9 cellular contexts compared by ENCODE assay signal in the genomic region with DNA sequence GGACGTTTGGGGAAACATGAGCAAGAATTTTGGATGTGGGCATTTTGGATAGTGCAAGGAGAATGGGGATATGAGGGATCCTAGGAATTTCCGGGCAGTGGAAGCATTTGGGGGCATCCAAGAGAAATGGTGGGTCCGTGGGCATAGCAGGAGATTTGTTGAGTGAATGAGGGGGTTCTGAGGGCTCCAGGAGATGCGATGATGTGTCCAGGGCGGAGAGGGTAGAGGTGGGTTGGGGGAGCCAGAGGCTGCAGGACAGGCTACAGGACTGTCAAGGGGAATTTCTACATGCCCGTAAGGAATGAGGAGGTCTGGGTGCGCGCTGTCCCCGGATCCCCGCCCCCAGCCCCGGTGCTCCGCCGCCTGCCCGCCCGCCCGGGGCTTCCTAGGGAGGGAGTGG. TPM values are rescaled to one million over a fixed set of nuclear protein-coding genes. Genes with fewer than 3 reads are reported as not detected.
DNase-seq lines count a peak whose midpoint lies in the region; ATAC-seq, FAIRE-seq and TF ChIP-seq lines count a peak whose summit lies in the region.
"Had no signal": no experiment of that assay in that cellular context is flagged by ENCODE, and none has a peak within 500 bp of the region (broad histone marks: within the 10 kb centered on the region; RNA-seq: fewer than 3 reads in every experiment).

No MANE protein-coding gene starts in this region.

- peaks cover 17% of the 10 kb centered on the region for H3K4me1 Mint-ChIP-seq in activated CD8-positive, alpha-beta T cell treated with anti-CD3 and anti-CD28 coated beads for 36 hours (ENCODE audit: low read depth)

- peaks cover 3% of the 10 kb centered on the region for H3K36me3 Mint-ChIP-seq in activated CD8-positive, alpha-beta T cell treated with anti-CD3 and anti-CD28 coated beads for 36 hours (ENCODE audit: low read depth)

- H3K4me1 ChIP-seq in GM23248 (ENCODE audit: insufficient read depth) (peaks cover 13% of the 10 kb centered on the region; the same call in 1 of the 2 replicates), subcutaneous abdominal adipose tissue (ENCODE audit: control insufficient read depth in 5 of 5, insufficient read depth in 5 of 5, low read length in 5 of 5) (peaks cover 9 to 35% (median 33%) of the 10 kb centered on the region in 5 donors)

- POLR2A ChIA-PET in AG04450 (lab: Yijun Ruan, JAX): no interaction called here
- POLR2A ChIA-PET in activated CD8-positive, alpha-beta T cell treated with anti-CD3 and anti-CD28 coated beads for 36 hours (lab: Charles Lee): no interaction called here

- H3K9me3 ChIP-seq in AG04450 (ENCODE audit: control insufficient read depth, insufficient read depth, low read length) (no peaks in the 10 kb centered on the region), GM23248 (ENCODE audit: low read depth) (no peaks in the 10 kb centered on the region), subcutaneous abdominal adipose tissue (ENCODE audit: control insufficient read depth in 5 of 5, low read length in 5 of 5) (no peaks in the 10 kb centered on the region)

- peak overlapping the region; percentile 84 for H3K9ac ChIP-seq in GM23248
- peak overlapping the region; percentile 69 to 81 (median 74) for H3K9ac ChIP-seq in subcutaneous abdominal adipose tissue (ENCODE audit: low read length in 5 of 5)

- H3K9me2 ChIP-seq in GM23248 (ENCODE audit: insufficient read depth): no peaks in the 10 kb centered on the region

- intact Hi-C loops in activated CD8-positive, alpha-beta T cell treated with anti-CD3 and anti-CD28 coated beads for 36 hours (cut with micrococcal nuclease): no loop called here

- WGBS in GM23248 (ENCODE audit: low coverage in 1 of 2, low lambda C conversion rate in 2 of 2, missing lambda C conversion rate in 2 of 2), 2 experiments: 1 to 2% methylated on average over 5 to 13 of the region's 16 CpGs

- H3K27ac Mint-ChIP-seq in activated CD8-positive, alpha-beta T cell treated with anti-CD3 and anti-CD28 coated beads for 36 hours: peak overlapping the region; percentile 43

- peak overlapping the region; percentile 88 for H2AFZ ChIP-seq in GM23248

- no peaks in the 10 kb centered on the region for H3K9me3 Mint-ChIP-seq in activated CD8-positive, alpha-beta T cell treated with anti-CD3 and anti-CD28 coated beads for 36 hours

- H3K27me3 Mint-ChIP-seq in activated CD8-positive, alpha-beta T cell treated with anti-CD3 and anti-CD28 coated beads for 36 hours: peaks cover 6% of the 10 kb centered on the region

- no peak for ATAC-seq in activated CD8-positive, alpha-beta T cell treated with anti-CD3 and anti-CD28 coated beads for 36 hours

- H3K4me3 ChIP-seq in AG04450 (ENCODE audit: low read depth, low read length) (peak overlapping the region; percentile 78), GM23248 (peak overlapping the region; percentile 88), subcutaneous abdominal adipose tissue (ENCODE audit: low read depth in 1 of 5, low read length in 5 of 5) (peak overlapping the region; percentile 75 to 83 (median 76))

- TF ChIP-seq CTCF in AG04450 (IDR thresholded peaks at IDR 0.05; ENCODE audit: low read depth, low read length) (no peak), D721Med (IDR thresholded peaks at IDR 0.05; ENCODE audit: insufficient read depth, missing control alignments) (no peak)
- TF ChIP-seq CTCF in activated CD8-positive, alpha-beta T cell treated with anti-CD3 and anti-CD28 coated beads for 36 hours (IDR thresholded peaks at IDR 0.05): no peak

- H3K27ac ChIP-seq in AG04450 (ENCODE audit: low read depth, low read length): no peak overlapping the region
- H3K27ac ChIP-seq in GM23248: no peak overlapping the region
- H3K27ac ChIP-seq in subcutaneous abdominal adipose tissue (ENCODE audit: low read depth, low read length): peak overlapping the region; percentile 30

- H3K4me2 ChIP-seq in GM23248 (ENCODE audit: unreplicated experiment): peak overlapping the region; percentile 97

- H3F3A ChIP-seq in GM23248 (ENCODE audit: insufficient read depth): no peaks in the 10 kb centered on the region

- H3K27me3 ChIP-seq in AG04450 (ENCODE audit: control insufficient read depth, insufficient read depth, low read length): no peaks in the 10 kb centered on the region
- no peaks in the 10 kb centered on the region for H3K27me3 ChIP-seq in GM23248 (replicated peaks; ENCODE audit: insufficient read depth)
- no peaks in the 10 kb centered on the region for H3K27me3 ChIP-seq in subcutaneous abdominal adipose tissue (ENCODE audit: control insufficient read depth in 5 of 5, insufficient read depth in 4 of 5, low read length in 5 of 5)

- in situ Hi-C loops in GM23248 (cut with MboI): no loop called here

- H3K79me2 ChIP-seq in GM23248 (ENCODE audit: insufficient read depth): peaks cover 7% of the 10 kb centered on the region; the same call in 1 of the 2 replicates

- DNase-seq in AG04450 (ENCODE audit: low read depth, low spot score): no peak
- peak; percentile 11 for DNase-seq in GM23248
- DNase-seq in activated CD8-positive, alpha-beta T cell treated with anti-CD3 and anti-CD28 coated beads for 36 hours: no peak
- peak; percentile 50 for DNase-seq in iPS-NIHi7 (ENCODE audit: extremely low spot score)
- DNase-seq in NCI-H82 (lab: John Stamatoyannopoulos, UW): no peak
- no peak for DNase-seq in D721Med (ENCODE audit: insufficient read length, low spot score)
- no peak for DNase-seq in RPMI8226

- CTCF ChIA-PET in AG04450 (lab: Charles Lee): interaction anchor here (0.6 to 0.7 kb wide), 6 partner anchors 10 to 383 kb away, joined by 3 to 9 read pairs (median 4); a partner anchor contains a TSS
- CTCF ChIA-PET in activated CD8-positive, alpha-beta T cell treated with anti-CD3 and anti-CD28 coated beads for 36 hours (lab: Charles Lee): interaction anchor here (0.6 to 12.8 kb wide), 3 partner anchors 49 to 267 kb away, joined by 3 to 214 read pairs (median 3); a partner anchor contains a TSS

- H3K4me3 Mint-ChIP-seq in activated CD8-positive, alpha-beta T cell treated with anti-CD3 and anti-CD28 coated beads for 36 hours: peak overlapping the region; percentile 88

- FAIRE-seq in D721Med (lab: Jason Lieb, UNC): no peak

- peaks cover 6% of the 10 kb centered on the region; the same call in 1 of the 2 replicates for H3K36me3 ChIP-seq in GM23248 (ENCODE audit: low read depth)
- H3K36me3 ChIP-seq in subcutaneous abdominal adipose tissue (ENCODE audit: control insufficient read depth in 5 of 5, insufficient read depth in 5 of 5, low read length in 5 of 5): peaks cover 3 to 27% (median 24%) of the 10 kb centered on the region in 5 donors

- H4K20me1 ChIP-seq in GM23248 (ENCODE audit: insufficient read depth): no peaks in the 10 kb centered on the region

RNA-seq across cellular contexts. Expression of a gene that starts 0.4 kb away (rescaled TPM):
- polyA plus RNA-seq in AG04450 (2011; rRNA removed): 2.2 and 2.6 TPM in 2 replicates
- polyA minus RNA-seq in AG04450 (2011; rRNA and poly(A)+ RNA removed): 3.1 and 3.4 TPM in 2 replicates
- total RNA-seq in GM23248 (2014; rRNA removed; shearing (Covaris generic)): 3.0 and 3.4 TPM in 2 replicates
- 1.7 and 2.5 TPM in 2 replicates for polyA plus RNA-seq in GM23248 (2016; fragmentation: Nextera tagmentation; extraction: Ambion mirVana)
- 1 to 10 TPM; 3.2 to 4.1 TPM for total RNA-seq in activated CD8-positive, alpha-beta T cell treated with anti-CD3 and anti-CD28 coated beads for 36 hours

RNA-seq across cellular contexts. Expression of a gene that starts 1.2 kb away (rescaled TPM):
- 0.12 TPM in 1 of 2 replicates, not detected in the other for polyA plus RNA-seq in AG04450 (2011; rRNA removed)
- not detected in 2 replicates for polyA minus RNA-seq in AG04450 (2011; rRNA and poly(A)+ RNA removed)
- 2.1 TPM in 1 of 2 replicates, not detected in the other for total RNA-seq in GM23248 (2014; rRNA removed; shearing (Covaris generic))
- polyA plus RNA-seq in GM23248 (2016; fragmentation: Nextera tagmentation; extraction: Ambion mirVana): not detected in 2 replicates
- not detected for total RNA-seq in activated CD8-positive, alpha-beta T cell treated with anti-CD3 and anti-CD28 coated beads for 36 hours

RNA-seq across cellular contexts. Expression of a gene that starts 8.2 kb away (rescaled TPM):
- polyA plus RNA-seq in AG04450 (2011; rRNA removed) (165 and 192 TPM in 2 replicates), GM23248 (2016; fragmentation: Nextera tagmentation; extraction: Ambion mirVana) (204 and 205 TPM in 2 replicates)
- polyA minus RNA-seq in AG04450 (2011; rRNA and poly(A)+ RNA removed): 49.3 and 52.0 TPM in 2 replicates
- total RNA-seq in GM23248 (2014; rRNA removed; shearing (Covaris generic)): 104 and 136 TPM in 2 replicates
- 100 to 1,000 TPM; 310 to 314 TPM for total RNA-seq in activated CD8-positive, alpha-beta T cell treated with anti-CD3 and anti-CD28 coated beads for 36 hours

RNA-seq across cellular contexts. Expression of a gene that starts 32.1 kb away (rescaled TPM):
- polyA plus RNA-seq in AG04450 (2011; rRNA removed) (not detected in 2 replicates), GM23248 (2016; fragmentation: Nextera tagmentation; extraction: Ambion mirVana) (not detected in 2 replicates)
- not detected in 2 replicates for polyA minus RNA-seq in AG04450 (2011; rRNA and poly(A)+ RNA removed)
- total RNA-seq in GM23248 (2014; rRNA removed; shearing (Covaris generic)): not detected in 2 replicates
- total RNA-seq in activated CD8-positive, alpha-beta T cell treated with anti-CD3 and anti-CD28 coated beads for 36 hours: not detected
- total RNA-seq: glomerular endothelial cell had no signal

RNA-seq across cellular contexts. Expression of a gene that starts 43.9 kb away (rescaled TPM):
- polyA plus RNA-seq in AG04450 (2011; rRNA removed) (3.9 and 4.3 TPM in 2 replicates), GM23248 (2016; fragmentation: Nextera tagmentation; extraction: Ambion mirVana) (5.5 and 6.4 TPM in 2 replicates)
- 4.4 and 8.0 TPM in 2 replicates for polyA minus RNA-seq in AG04450 (2011; rRNA and poly(A)+ RNA removed)
- total RNA-seq in GM23248 (2014; rRNA removed; shearing (Covaris generic)): 5.7 and 10.0 TPM in 2 replicates
- total RNA-seq in activated CD8-positive, alpha-beta T cell treated with anti-CD3 and anti-CD28 coated beads for 36 hours: 10 to 100 TPM; 14.6 to 15.9 TPM

Comparison
In these comparisons a context has a peak if more than half of its experiments do, and no peak if none do; other contexts are left out.
1. DNase-seq: peak in GM23248 (single experiment) and iPS-NIHi7 (single experiment); none in AG04450 (single experiment), activated CD8-positive, alpha-beta T cell treated with anti-CD3 and anti-CD28 coated beads for 36 hours (single experiment), NCI-H82 (single experiment), D721Med (single experiment) and RPMI8226 (single experiment).
2. Peak in every context shown above with its lines, with median percentiles within 50 percentile points of each other: H3K4me3 ChIP-seq.